11 cellular contexts compared by ENCODE assay signal in genomic region chr10:28541695-28542365, GRCh38. TPM values are rescaled to one million over a fixed set of nuclear protein-coding genes. Genes with fewer than 3 reads are reported as not detected.
DNase-seq lines count a peak whose midpoint lies in the region; ATAC-seq and TF ChIP-seq lines count a peak whose summit lies in the region.
"Had no signal": no experiment of that assay in that cellular context is flagged by ENCODE, and none has a peak within 500 bp of the region (broad histone marks: within the 10 kb centered on the region; RNA-seq: fewer than 3 reads in every experiment).

No MANE protein-coding gene starts in this region.

- no TSS peak for BruUV-seq in A673 (replicated peaks; lab: Mats Ljungman, UMichigan)

- H3K27me3 Mint-ChIP-seq in activated T-helper 1 cell treated with anti-CD3 and anti-CD28 coated beads, Interleukin-12 subunit alpha, Interleukin-12 subunit beta, Interleukin-2, Interleukin-4 antibody, amounts not matched to agents 30 ng/mL and 10 ng/mL and 1 ng/mL, durations not matched to agents 14 hours and 24 hours and 36 hours (ENCODE audit: insufficient read depth) = no peaks in the 10 kb centered on the region

- peaks cover 52% of the 10 kb centered on the region for H3K36me3 Mint-ChIP-seq in activated T-helper 1 cell treated with anti-CD3 and anti-CD28 coated beads, Interleukin-12 subunit alpha, Interleukin-12 subunit beta, Interleukin-2, Interleukin-4 antibody, amounts not matched to agents 30 ng/mL and 10 ng/mL and 1 ng/mL, durations not matched to agents 14 hours and 24 hours and 36 hours (ENCODE audit: low read depth)

- H3K27ac Mint-ChIP-seq in activated T-helper 1 cell treated with anti-CD3 and anti-CD28 coated beads, Interleukin-12 subunit alpha, Interleukin-12 subunit beta, Interleukin-2, Interleukin-4 antibody, amounts not matched to agents 30 ng/mL and 10 ng/mL and 1 ng/mL, durations not matched to agents 14 hours and 24 hours and 36 hours = peak overlapping the region; percentile 69

- H3K27me3 ChIP-seq in A673 (replicated peaks; ENCODE audit: insufficient read depth, low read depth, low read length, poor library complexity) (no peaks in the 10 kb centered on the region), kidney epithelial cell (ENCODE audit: control insufficient read depth, insufficient read depth, low read length) (no peaks in the 10 kb centered on the region)
- H3K27me3 ChIP-seq: spleen had no signal

- H3K9me3 ChIP-seq in A673 (ENCODE audit: low read depth, low read length, poor library complexity, severe bottlenecking) = no peaks in the 10 kb centered on the region
- H3K9me3 ChIP-seq: spleen had no signal

- H3K4me1 Mint-ChIP-seq in activated T-helper 1 cell treated with anti-CD3 and anti-CD28 coated beads, Interleukin-12 subunit alpha, Interleukin-12 subunit beta, Interleukin-2, Interleukin-4 antibody, amounts not matched to agents 30 ng/mL and 10 ng/mL and 1 ng/mL, durations not matched to agents 14 hours and 24 hours and 36 hours (ENCODE audit: low read depth) = peaks cover 62% of the 10 kb centered on the region

- no peak overlapping the region for H3K4me3 ChIP-seq in A673 (ENCODE audit: low read depth, low read length, poor library complexity, severe bottlenecking)
- no peak overlapping the region for H3K4me3 ChIP-seq in kidney epithelial cell (ENCODE audit: low read depth, low read length)
- H3K4me3 ChIP-seq: spleen had no signal

- ATAC-seq in HG03135 (IDR thresholded peaks at IDR 0.05; ENCODE audit: unreplicated experiment) (no peak), HG02870 (IDR thresholded peaks at IDR 0.05; ENCODE audit: unreplicated experiment) (no peak)

- CTCF ChIA-PET in A673 (lab: Charles Lee) = interaction anchor here (0.8 kb wide), 1 partner anchor 8 kb away, joined by 4 read pairs; no protein-coding TSS in a partner anchor

- H3K27ac ChIP-seq in A673 (ENCODE audit: low read depth, low read length, poor library complexity, severe bottlenecking) = no peak overlapping the region
- H3K27ac ChIP-seq: epithelial cell of prostate had no signal

- in situ Hi-C loops in G401 (cut with HindIII; ENCODE audit: low sequenced_read_pairs) = no loop called here

- POLR2A ChIA-PET in A673 (lab: Charles Lee; ENCODE audit: low non-redundant PET) = interaction anchor here (0.6 kb wide), 1 partner anchor 1414 kb away, joined by 3 read pairs; no protein-coding TSS in a partner anchor

- H3K4me3 Mint-ChIP-seq in activated T-helper 1 cell treated with anti-CD3 and anti-CD28 coated beads, Interleukin-12 subunit alpha, Interleukin-12 subunit beta, Interleukin-2, Interleukin-4 antibody, amounts not matched to agents 30 ng/mL and 10 ng/mL and 1 ng/mL, durations not matched to agents 14 hours and 24 hours and 36 hours = no peak overlapping the region

- intact Hi-C loops in A673 (cut with micrococcal nuclease; ENCODE audit: unreplicated experiment) = no loop called here
- intact Hi-C loops in activated T-helper 1 cell treated with anti-CD3 and anti-CD28 coated beads, Interleukin-12 subunit alpha, Interleukin-12 subunit beta, Interleukin-2, Interleukin-4 antibody, amounts not matched to agents 30 ng/mL and 10 ng/mL and 1 ng/mL, durations not matched to agents 14 hours and 24 hours and 36 hours (cut with micrococcal nuclease) = no loop called here

- no peaks in the 10 kb centered on the region for H3K4me1 ChIP-seq in A673 (ENCODE audit: insufficient read depth, low read length, poor library complexity, severe bottlenecking)

- peaks cover 90% of the 10 kb centered on the region for H3K36me3 ChIP-seq in A673 (ENCODE audit: insufficient read depth, low read length, poor library complexity, severe bottlenecking)
- no peaks in the 10 kb centered on the region for H3K36me3 ChIP-seq in kidney epithelial cell (ENCODE audit: control insufficient read depth, insufficient read depth, low read length)

- H3K9me3 Mint-ChIP-seq in activated T-helper 1 cell treated with anti-CD3 and anti-CD28 coated beads, Interleukin-12 subunit alpha, Interleukin-12 subunit beta, Interleukin-2, Interleukin-4 antibody, amounts not matched to agents 30 ng/mL and 10 ng/mL and 1 ng/mL, durations not matched to agents 14 hours and 24 hours and 36 hours = no peaks in the 10 kb centered on the region

- TF ChIP-seq CTCF in A673 (conservative IDR thresholded peaks at IDR 0.05; ENCODE audit: low read depth, low read length) = peak; percentile 22; the same call in 1 of the 2 replicates
- peak; percentile 8 for TF ChIP-seq CTCF in kidney epithelial cell (IDR thresholded peaks at IDR 0.05; ENCODE audit: insufficient read depth, low read length, poor library complexity, severe bottlenecking)

- DNase-seq in A673 (ENCODE audit: low spot score) (no peak), G401 (ENCODE audit: low spot score) (peak; percentile 55), kidney epithelial cell (ENCODE audit: low read depth) (no peak), iPS-NIHi7 (ENCODE audit: extremely low spot score) (no peak)
- DNase-seq in activated T-helper 1 cell treated with anti-CD3 and anti-CD28 coated beads, Interleukin-12 subunit alpha, Interleukin-12 subunit beta, Interleukin-2, Interleukin-4 antibody, amounts not matched to agents 30 ng/mL and 10 ng/mL and 1 ng/mL, durations not matched to agents 14 hours and 24 hours and 36 hours (ENCODE audit: low spot score) = no peak
- no peak for DNase-seq in stimulated activated CD8-positive, alpha-beta memory T cell treated with anti-CD3 and anti-CD28 coated beads, Interleukin-4, amount 100 ng/mL, for 48 hours
- DNase-seq: NCI-H2029 treated with DMSO at 0.1 percent for 48 hours, spleen had no signal

RNA-seq across cellular contexts. Expression of gene WAC, which starts 8.9 kb away (rescaled TPM):
- total RNA-seq in A673 (2021) (125 and 130 TPM in 2 replicates), kidney epithelial cell (82.9 and 83.3 TPM in 2 replicates)
- total RNA-seq in G401 (2014; rRNA removed; shearing (Covaris generic)) = 33.5 and 56.5 TPM in 2 replicates
- total RNA-seq in activated T-helper 1 cell treated with anti-CD3 and anti-CD28 coated beads, Interleukin-12 subunit alpha, Interleukin-12 subunit beta, Interleukin-2, Interleukin-4 antibody, amounts not matched to agents 30 ng/mL and 10 ng/mL and 1 ng/mL, durations not matched to agents 14 hours and 24 hours and 36 hours = 130 and 135 TPM in 2 replicates
